In the genomic region with DNA sequence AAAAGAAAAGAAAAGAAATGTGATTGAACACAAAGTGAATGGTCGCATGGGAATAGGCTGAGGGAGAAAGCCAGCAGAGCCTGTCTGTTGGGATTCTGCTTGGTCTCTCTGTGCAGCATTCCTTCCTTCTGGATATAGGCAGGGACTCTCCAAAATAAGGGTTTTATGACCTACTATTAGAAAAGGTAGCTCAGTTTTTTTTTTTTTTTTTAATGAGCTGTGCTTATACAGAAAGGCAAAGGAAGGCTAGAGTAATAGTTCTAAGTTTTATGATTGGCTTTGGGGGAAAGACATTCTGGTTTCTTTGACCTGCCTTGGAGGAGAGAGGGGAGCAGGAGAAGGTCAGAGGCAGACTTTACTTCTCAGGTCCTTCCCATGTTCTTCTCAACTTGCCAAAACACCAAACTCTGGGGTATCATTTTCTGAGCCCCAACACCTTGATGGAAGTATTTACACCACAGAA, we compare ENCODE assay signal across 1 cellular context.
TF ChIP-seq lines count a peak whose summit lies in the region.

No MANE protein-coding gene starts in this region.

TF ChIP-seq in K562, 482 proteins besides CTCF, POLR2A, EP300 and RAD21:
- TF ChIP-seq TCF7L2 (IDR thresholded peaks at IDR 0.05; ENCODE audit: low read depth, low read length) (no peak), ARID1B (IDR thresholded peaks at IDR 0.05) (no peak), HNRNPL (IDR thresholded peaks at IDR 0.05; ENCODE audit: low read depth, low read length) (no peak), L3MBTL2 (IDR thresholded peaks at IDR 0.05) (no peak), ZNF175 (CRISPR knock-in tag; IDR thresholded peaks at IDR 0.05; ENCODE audit: low read depth) (no peak), PCBP2 (IDR thresholded peaks at IDR 0.05; ENCODE audit: low read depth, low read length, poor library complexity, severe bottlenecking) (no peak), GTF3C2 (IDR thresholded peaks at IDR 0.05; ENCODE audit: borderline replicate concordance, extremely low read depth, insufficient read length) (no peak), GABPB1 (CRISPR knock-in tag; IDR thresholded peaks at IDR 0.05) (no peak), ATF7 (IDR thresholded peaks at IDR 0.05) (no peak), SMC3 (conservative IDR thresholded peaks at IDR 0.05; ENCODE audit: insufficient read depth, low read depth, low read length) (no peak), ZFP91 (CRISPR knock-in tag; IDR thresholded peaks at IDR 0.05) (no peak), TEAD2 (tag; IDR thresholded peaks at IDR 0.05) (no peak), NFRKB (IDR thresholded peaks at IDR 0.05; ENCODE audit: low read depth) (no peak), ZBTB17 (CRISPR knock-in tag; IDR thresholded peaks at IDR 0.05) (no peak), MLLT1 (IDR thresholded peaks at IDR 0.05) (no peak)
